In the genomic region with DNA sequence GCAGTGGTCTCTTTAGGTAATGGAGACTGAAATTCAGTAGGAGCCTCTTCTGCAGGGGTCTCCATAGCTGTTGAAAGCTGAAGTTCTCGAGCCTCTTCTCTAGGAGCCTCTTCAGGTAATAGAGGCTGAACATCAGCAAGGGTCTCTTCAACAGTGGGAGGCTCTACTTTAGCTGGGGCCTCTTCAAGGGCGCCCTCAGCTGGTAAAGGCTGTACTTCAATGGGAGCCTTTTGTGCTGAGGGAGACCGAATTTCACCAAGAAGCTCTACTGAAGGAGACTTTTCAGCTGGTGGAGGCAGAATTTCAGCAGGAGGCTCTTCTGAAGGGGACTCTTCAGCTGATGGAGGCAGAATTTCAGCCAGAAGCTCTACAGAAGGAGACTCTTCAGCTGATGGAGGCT, we compare ENCODE assay signal across 1 cellular context.
TF ChIP-seq lines count a peak whose summit lies in the region.

No MANE protein-coding gene starts in this region.

TF ChIP-seq in HCT116, 20 proteins besides CTCF, POLR2A, EP300 and RAD21:
- no peak for TF ChIP-seq MAX (IDR thresholded peaks at IDR 0.05)
- no peak for TF ChIP-seq TCF7L2 (IDR thresholded peaks at IDR 0.05; ENCODE audit: borderline replicate concordance, extremely low read depth, insufficient read depth, insufficient read length)
- TF ChIP-seq SIN3A (IDR thresholded peaks at IDR 0.05; ENCODE audit: low read depth): no peak
- TF ChIP-seq ELF1 (IDR thresholded peaks at IDR 0.05; ENCODE audit: borderline replicate concordance, low read depth): no peak
- TF ChIP-seq EGR1 (IDR thresholded peaks at IDR 0.05; ENCODE audit: low read depth): no peak
- no peak for TF ChIP-seq EZH2 (IDR thresholded peaks at IDR 0.05)
- TF ChIP-seq, protein P1, sequence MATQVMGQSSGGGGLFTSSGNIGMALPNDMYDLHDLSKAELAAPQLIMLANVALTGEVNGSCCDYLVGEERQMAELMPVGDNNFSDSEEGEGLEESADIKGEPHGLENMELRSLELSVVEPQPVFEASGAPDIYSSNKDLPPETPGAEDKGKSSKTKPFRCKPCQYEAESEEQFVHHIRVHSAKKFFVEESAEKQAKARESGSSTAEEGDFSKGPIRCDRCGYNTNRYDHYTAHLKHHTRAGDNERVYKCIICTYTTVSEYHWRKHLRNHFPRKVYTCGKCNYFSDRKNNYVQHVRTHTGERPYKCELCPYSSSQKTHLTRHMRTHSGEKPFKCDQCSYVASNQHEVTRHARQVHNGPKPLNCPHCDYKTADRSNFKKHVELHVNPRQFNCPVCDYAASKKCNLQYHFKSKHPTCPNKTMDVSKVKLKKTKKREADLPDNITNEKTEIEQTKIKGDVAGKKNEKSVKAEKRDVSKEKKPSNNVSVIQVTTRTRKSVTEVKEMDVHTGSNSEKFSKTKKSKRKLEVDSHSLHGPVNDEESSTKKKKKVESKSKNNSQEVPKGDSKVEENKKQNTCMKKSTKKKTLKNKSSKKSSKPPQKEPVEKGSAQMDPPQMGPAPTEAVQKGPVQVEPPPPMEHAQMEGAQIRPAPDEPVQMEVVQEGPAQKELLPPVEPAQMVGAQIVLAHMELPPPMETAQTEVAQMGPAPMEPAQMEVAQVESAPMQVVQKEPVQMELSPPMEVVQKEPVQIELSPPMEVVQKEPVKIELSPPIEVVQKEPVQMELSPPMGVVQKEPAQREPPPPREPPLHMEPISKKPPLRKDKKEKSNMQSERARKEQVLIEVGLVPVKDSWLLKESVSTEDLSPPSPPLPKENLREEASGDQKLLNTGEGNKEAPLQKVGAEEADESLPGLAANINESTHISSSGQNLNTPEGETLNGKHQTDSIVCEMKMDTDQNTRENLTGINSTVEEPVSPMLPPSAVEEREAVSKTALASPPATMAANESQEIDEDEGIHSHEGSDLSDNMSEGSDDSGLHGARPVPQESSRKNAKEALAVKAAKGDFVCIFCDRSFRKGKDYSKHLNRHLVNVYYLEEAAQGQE (IDR thresholded peaks at IDR 0.05; ENCODE audit: low read depth): no peak
- TF ChIP-seq ZNF274 (IDR thresholded peaks at IDR 0.05; ENCODE audit: low read depth, low read length): no peak
- no peak for TF ChIP-seq SP1 (IDR thresholded peaks at IDR 0.05; ENCODE audit: low read depth)
- TF ChIP-seq, protein P2, sequence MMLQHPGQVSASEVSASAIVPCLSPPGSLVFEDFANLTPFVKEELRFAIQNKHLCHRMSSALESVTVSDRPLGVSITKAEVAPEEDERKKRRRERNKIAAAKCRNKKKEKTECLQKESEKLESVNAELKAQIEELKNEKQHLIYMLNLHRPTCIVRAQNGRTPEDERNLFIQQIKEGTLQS (IDR thresholded peaks at IDR 0.05): no peak
